In genomic region chr9:79613145-79613544, GRCh38 we compare ENCODE assay signal across 14 cellular contexts.
"Had no signal": no experiment of that assay in that cellular context is flagged by ENCODE, and none has a peak within 500 bp of the region (broad histone marks: within the 10 kb centered on the region; RNA-seq: fewer than 3 reads in every experiment).

No MANE protein-coding gene starts in this region.

- H3K4me1 ChIP-seq: parathyroid adenoma had no signal

- H3K4me3 Mint-ChIP-seq: activated naive CD8-positive, alpha-beta T cell treated with anti-CD3 and anti-CD28 coated beads, Interleukin-2, amount 50 U/mL, for 24 hours; neural crest cell had no signal

- H3K27ac ChIP-seq: ascending aorta, parathyroid adenoma, tibial nerve had no signal

- H3K79me2 ChIP-seq: parathyroid adenoma had no signal

- H3K36me3 ChIP-seq: ascending aorta, heart right ventricle, left lung, tibial nerve had no signal

- H3K27me3 Mint-ChIP-seq: activated naive CD8-positive, alpha-beta T cell treated with anti-CD3 and anti-CD28 coated beads, Interleukin-2, amount 50 U/mL, for 24 hours had no signal

- H3K4me3 ChIP-seq: ascending aorta, heart right ventricle, left lung, tibial nerve had no signal

- H3K9ac ChIP-seq: parathyroid adenoma had no signal

- ATAC-seq: activated naive CD8-positive, alpha-beta T cell treated with anti-CD3 and anti-CD28 coated beads, Interleukin-2, amount 50 U/mL, for 24 hours; heart right ventricle; left lung had no signal

- H3K9me3 Mint-ChIP-seq: activated naive CD8-positive, alpha-beta T cell treated with anti-CD3 and anti-CD28 coated beads, Interleukin-2, amount 50 U/mL, for 24 hours; neural crest cell had no signal

- H3K9me3 ChIP-seq: ascending aorta, heart right ventricle, left lung, tibial nerve had no signal

- H3K27me3 ChIP-seq: ascending aorta, heart right ventricle, left lung, tibial nerve had no signal

- H2AFZ ChIP-seq: parathyroid adenoma had no signal

- DNase-seq: activated CD4-positive, alpha-beta T cell treated with anti-CD3 and anti-CD28 coated beads for 48 hours; activated naive CD4-positive, alpha-beta T cell treated with Interleukin-2 at 50 U/mL for 16 hours; activated naive CD8-positive, alpha-beta T cell treated with anti-CD3 and anti-CD28 coated beads, Interleukin-2, amount 50 U/mL, for 24 hours; foreskin melanocyte; heart right ventricle; left lung; stimulated activated CD4-positive, alpha-beta T cell treated with anti-CD3 and anti-CD28 coated beads, Interleukin-15, amount 100 ng/mL, for 24 hours; stimulated activated CD4-positive, alpha-beta T cell treated with anti-CD3 and anti-CD28 coated beads, Interleukin-4, amount 100 ng/mL, for 24 hours; T-helper 9 cell had no signal

- FAIRE-seq: keratinocyte had no signal
